Comparison of ENCODE assay signal across 9 cellular contexts in genomic region chr7:151060416-151061234, GRCh38. TPM values are rescaled to one million over a fixed set of nuclear protein-coding genes. Genes with fewer than 3 reads are reported as not detected.
A peak's percentile ranks its signal among the peaks of the same experiment; 100 is the strongest.
DNase-seq lines count a peak whose midpoint lies in the region; ATAC-seq, FAIRE-seq and TF ChIP-seq lines count a peak whose summit lies in the region.
"Had no signal": no experiment of that assay in that cellular context is flagged by ENCODE, and none has a peak within 500 bp of the region (broad histone marks: within the 10 kb centered on the region; RNA-seq: fewer than 3 reads in every experiment).

No MANE protein-coding gene starts in this region.

- no peaks in the 10 kb centered on the region for H3K9me2 ChIP-seq in Loucy (replicated peaks; ENCODE audit: low read depth, low read length)

- H3K27ac ChIP-seq in angular gyrus (ENCODE audit: low read depth, low read length) (peak overlapping the region; percentile 99), kidney (ENCODE audit: low read depth in 2 of 2, low read length in 2 of 2) (peak overlapping the region; percentile 99 to 100)

- H4K20me1 ChIP-seq in Loucy (ENCODE audit: insufficient read depth, low read length, poor library complexity, severe bottlenecking): peaks cover 28% of the 10 kb centered on the region

- H2AFZ ChIP-seq in Loucy (ENCODE audit: low read length): no peak overlapping the region

- H3K27me3 Mint-ChIP-seq in stimulated activated memory B cell treated with anti-CD40 and anti-IgM and Interleukin-4, amounts not matched to agents 10 μg/mL and 1 μg/mL and 100 μg/mL, for 72 hours: no peaks in the 10 kb centered on the region

- no peak for FAIRE-seq in kidney (lab: Jason Lieb, UNC)
- FAIRE-seq: G401.6 had no signal

- H3K4me2 ChIP-seq in Loucy (ENCODE audit: low read depth, low read length, poor library complexity, severe bottlenecking): peak overlapping the region; percentile 94

- DNase-seq in NCI-H1417 (lab: John Stamatoyannopoulos, UW) (peak in 2 of 3 experiments; percentile 28 to 44), NCI-H1417 treated with DMSO at 0.1 percent for 48 hours (lab: John Stamatoyannopoulos, UW) (no peak), kidney (no peak), NCI-H774 (lab: John Stamatoyannopoulos, UW) (no peak)
- DNase-seq in stimulated activated CD4-positive, alpha-beta T cell treated with anti-CD3 and anti-CD28 coated beads, Interleukin-1b, Interleukin-23, amount 100 ng/mL, for 48 hours: no peak

- no peaks in the 10 kb centered on the region for H3K27me3 ChIP-seq in Loucy (ENCODE audit: insufficient read depth, low read length, poor library complexity, severe bottlenecking)

- peak overlapping the region; percentile 86 for H3K27ac Mint-ChIP-seq in stimulated activated memory B cell treated with anti-CD40 and anti-IgM and Interleukin-4, amounts not matched to agents 10 μg/mL and 1 μg/mL and 100 μg/mL, for 72 hours

- intact Hi-C loops in kidney (cut with DNase I): no loop called here

- H3K4me1 Mint-ChIP-seq in stimulated activated memory B cell treated with anti-CD40 and anti-IgM and Interleukin-4, amounts not matched to agents 10 μg/mL and 1 μg/mL and 100 μg/mL, for 72 hours: peaks cover 50% of the 10 kb centered on the region

- H3K4me3 ChIP-seq in Loucy (ENCODE audit: low read length, poor library complexity, severe bottlenecking) (peak overlapping the region; percentile 93), kidney (ENCODE audit: low read length in 2 of 2) (peak overlapping the region; percentile 71 to 93)

- H3K9ac ChIP-seq in Loucy (ENCODE audit: low read depth, low read length, poor library complexity, severe bottlenecking): peak overlapping the region; percentile 78
- peak overlapping the region; percentile 37 to 95 for H3K9ac ChIP-seq in kidney (ENCODE audit: low read length in 2 of 2)

- peaks cover 13% of the 10 kb centered on the region; the same call in 1 of the 2 replicates for H3K36me3 ChIP-seq in Loucy (ENCODE audit: insufficient read depth, low read length)
- peaks cover 7 to 11% of the 10 kb centered on the region in 2 donors for H3K36me3 ChIP-seq in kidney (ENCODE audit: control insufficient read depth in 1 of 2, insufficient read depth in 2 of 2, low read length in 2 of 2)

- peak overlapping the region; percentile 88 for H3K4me3 Mint-ChIP-seq in stimulated activated memory B cell treated with anti-CD40 and anti-IgM and Interleukin-4, amounts not matched to agents 10 μg/mL and 1 μg/mL and 100 μg/mL, for 72 hours

- no peaks in the 10 kb centered on the region for H3K9me3 ChIP-seq in Loucy (ENCODE audit: insufficient read depth, low read depth, low read length)
- H3K9me3 ChIP-seq in kidney (ENCODE audit: control insufficient read depth in 1 of 2, low read length in 2 of 2): no peaks in the 10 kb centered on the region

- H3K9me3 Mint-ChIP-seq in stimulated activated memory B cell treated with anti-CD40 and anti-IgM and Interleukin-4, amounts not matched to agents 10 μg/mL and 1 μg/mL and 100 μg/mL, for 72 hours: no peaks in the 10 kb centered on the region

- ATAC-seq in stimulated activated memory B cell treated with anti-CD40 and anti-IgM and Interleukin-4, amounts not matched to agents 10 μg/mL and 1 μg/mL and 100 μg/mL, for 72 hours: no peak

- H3K36me3 Mint-ChIP-seq in stimulated activated memory B cell treated with anti-CD40 and anti-IgM and Interleukin-4, amounts not matched to agents 10 μg/mL and 1 μg/mL and 100 μg/mL, for 72 hours: peaks cover 17% of the 10 kb centered on the region

- H3K79me2 ChIP-seq in Loucy (ENCODE audit: insufficient read depth, low read length): peaks cover 40% of the 10 kb centered on the region

- H3K4me1 ChIP-seq in Loucy (ENCODE audit: insufficient read depth, low read length, poor library complexity, severe bottlenecking) (peaks cover 31% of the 10 kb centered on the region), kidney (ENCODE audit: control insufficient read depth in 1 of 2, insufficient read depth in 1 of 2, low read depth in 1 of 2, low read length in 2 of 2) (peaks cover 19 to 38% of the 10 kb centered on the region in 2 donors)

- TF ChIP-seq CTCF in Loucy (conservative IDR thresholded peaks at IDR 0.05; ENCODE audit: low read length) (peak; percentile 44), kidney (IDR thresholded peaks at IDR 0.05; ENCODE audit: borderline replicate concordance, extremely low read depth, insufficient read depth) (no peak)

- H3F3A ChIP-seq in Loucy (ENCODE audit: low read depth): no peaks in the 10 kb centered on the region

RNA-seq across cellular contexts. Expression of gene SLC4A2, which starts 1.2 kb away (rescaled TPM):
- 104 TPM for total RNA-seq in kidney
- polyA plus RNA-seq in kidney (ENCODE audit: insufficient read depth, low read depth, low replicate concordance): 150 TPM

RNA-seq across cellular contexts. Expression of gene CDK5, which starts 2.9 kb away (rescaled TPM):
- 9.1 TPM for total RNA-seq in kidney
- 21.5 TPM for polyA plus RNA-seq in kidney (ENCODE audit: insufficient read depth, low read depth, low replicate concordance)

RNA-seq across cellular contexts. Expression of gene ASIC3, which starts 12.3 kb away (rescaled TPM):
- total RNA-seq in kidney: 1.9 TPM
- polyA plus RNA-seq in kidney (ENCODE audit: insufficient read depth, low read depth, low replicate concordance): 3.1 TPM

RNA-seq across cellular contexts. Expression of gene FASTK, which starts 20.0 kb away (rescaled TPM):
- 71.2 TPM for total RNA-seq in kidney
- 116 TPM for polyA plus RNA-seq in kidney (ENCODE audit: insufficient read depth, low read depth, low replicate concordance)

RNA-seq across cellular contexts. Expression of gene TMUB1, which starts 22.7 kb away (rescaled TPM):
- 36.9 TPM for total RNA-seq in kidney
- polyA plus RNA-seq in kidney (ENCODE audit: insufficient read depth, low read depth, low replicate concordance): 79.9 TPM

Comparison
In these comparisons a context has a peak if more than half of its experiments do, and no peak if none do; other contexts are left out.
1. DNase-seq: peak in NCI-H1417 (2 of 3); none in NCI-H1417 treated with DMSO at 0.1 percent for 48 hours (single experiment), kidney (single experiment), stimulated activated CD4-positive, alpha-beta T cell treated with anti-CD3 and anti-CD28 coated beads, Interleukin-1b, Interleukin-23, amount 100 ng/mL, for 48 hours (single experiment) and NCI-H774 (single experiment).